In genomic region chr5:148730955-148731898, GRCh38 we compare ENCODE assay signal across 8 cellular contexts.
DNase-seq lines count a peak whose midpoint lies in the region; ATAC-seq and TF ChIP-seq lines count a peak whose summit lies in the region.

No MANE protein-coding gene starts in this region.

- no peaks in the 10 kb centered on the region for H3K36me3 Mint-ChIP-seq in activated naive CD8-positive, alpha-beta T cell treated with anti-CD3 and anti-CD28 coated beads, Interleukin-2, amount 50 U/mL, for 24 hours (ENCODE audit: low read depth)

- no peak overlapping the region for H3K27ac ChIP-seq in SU-DHL-6 (ENCODE audit: low read depth, low read length)

- no peaks in the 10 kb centered on the region for H3K27me3 ChIP-seq in SU-DHL-6 (ENCODE audit: low read length)

- no peaks in the 10 kb centered on the region for H3K79me2 ChIP-seq in SU-DHL-6 (ENCODE audit: insufficient read depth, low read length)

- H3K9me3 ChIP-seq in SU-DHL-6 (ENCODE audit: insufficient read depth, low read length): no peaks in the 10 kb centered on the region

- intact Hi-C loops in left cardiac atrium (cut with DNase I) (loop anchor here (2.0 to 10.0 kb wide), 8 partner anchors 264 to 779 kb away; no protein-coding TSS in a partner anchor), sciatic nerve (cut with DNase I) (no loop called here)

- ATAC-seq in HG02763 (IDR thresholded peaks at IDR 0.05; ENCODE audit: unreplicated experiment): peak; percentile 89
- peak; percentile 89 for ATAC-seq in activated naive CD8-positive, alpha-beta T cell treated with anti-CD3 and anti-CD28 coated beads, Interleukin-2, amount 50 U/mL, for 24 hours
- ATAC-seq in left cardiac atrium: peak; percentile 89 to 91
- ATAC-seq in sciatic nerve: peak; percentile 92

- H3K9me3 Mint-ChIP-seq in activated naive CD8-positive, alpha-beta T cell treated with anti-CD3 and anti-CD28 coated beads, Interleukin-2, amount 50 U/mL, for 24 hours: no peaks in the 10 kb centered on the region

- in situ Hi-C loops in GM13976 (cut with MboI; ENCODE audit: low sequenced_read_pairs, unreplicated experiment): loop anchor here (25.0 kb wide), 3 partner anchors 231 to 531 kb away; partner anchors contain the start of gene AFAP1L1

- no peak overlapping the region for H2AFZ ChIP-seq in SU-DHL-6 (ENCODE audit: low read depth, low read length, severe bottlenecking)

- H4K20me1 ChIP-seq in SU-DHL-6 (ENCODE audit: low read depth, low read length): no peaks in the 10 kb centered on the region

- no peak overlapping the region for H3K4me3 ChIP-seq in SU-DHL-6 (ENCODE audit: insufficient read depth, low read length, poor library complexity, severe bottlenecking)

- no peaks in the 10 kb centered on the region for H3K36me3 ChIP-seq in SU-DHL-6 (ENCODE audit: low read length)

- peak; percentile 81 for TF ChIP-seq CTCF in GM13976 (IDR thresholded peaks at IDR 0.05; ENCODE audit: borderline replicate concordance, control extremely low read depth, extremely low read depth, insufficient read depth, missing control alignments)
- peak; percentile 96 for TF ChIP-seq CTCF in SU-DHL-6 (IDR thresholded peaks at IDR 0.05; ENCODE audit: insufficient read depth, low read length, poor library complexity, severe bottlenecking)

- no peaks in the 10 kb centered on the region for H3K27me3 Mint-ChIP-seq in activated naive CD8-positive, alpha-beta T cell treated with anti-CD3 and anti-CD28 coated beads, Interleukin-2, amount 50 U/mL, for 24 hours

- H3K4me1 Mint-ChIP-seq in activated naive CD8-positive, alpha-beta T cell treated with anti-CD3 and anti-CD28 coated beads, Interleukin-2, amount 50 U/mL, for 24 hours: no peaks in the 10 kb centered on the region

- no peak overlapping the region for H3K27ac Mint-ChIP-seq in activated naive CD8-positive, alpha-beta T cell treated with anti-CD3 and anti-CD28 coated beads, Interleukin-2, amount 50 U/mL, for 24 hours

- no peak overlapping the region for H3K9ac ChIP-seq in SU-DHL-6 (ENCODE audit: low read length)

- H3K4me3 Mint-ChIP-seq in activated naive CD8-positive, alpha-beta T cell treated with anti-CD3 and anti-CD28 coated beads, Interleukin-2, amount 50 U/mL, for 24 hours: peak overlapping the region; percentile 25

- no peaks in the 10 kb centered on the region for H3K9me2 ChIP-seq in SU-DHL-6 (replicated peaks; ENCODE audit: insufficient read depth, low read length)

- H3F3A ChIP-seq in SU-DHL-6 (ENCODE audit: insufficient read depth): no peaks in the 10 kb centered on the region

- H3K4me2 ChIP-seq in SU-DHL-6 (ENCODE audit: low read depth, low read length, poor library complexity, severe bottlenecking): peak overlapping the region; percentile 29

- peak; percentile 49 for DNase-seq in GM13976 (ENCODE audit: low spot score)
- DNase-seq in NCI-H128 (lab: John Stamatoyannopoulos, UW; ENCODE audit: unreplicated experiment): peak; percentile 38
- peak; percentile 68 for DNase-seq in activated naive CD8-positive, alpha-beta T cell treated with anti-CD3 and anti-CD28 coated beads, Interleukin-2, amount 50 U/mL, for 24 hours
- peak; percentile 80 for DNase-seq in left cardiac atrium
- peak; percentile 81 for DNase-seq in sciatic nerve (ENCODE audit: low spot score)
- DNase-seq in HuH-7.5 (ENCODE audit: low spot score): no peak
